ENCODE assay signal across 8 cellular contexts in the genomic region with DNA sequence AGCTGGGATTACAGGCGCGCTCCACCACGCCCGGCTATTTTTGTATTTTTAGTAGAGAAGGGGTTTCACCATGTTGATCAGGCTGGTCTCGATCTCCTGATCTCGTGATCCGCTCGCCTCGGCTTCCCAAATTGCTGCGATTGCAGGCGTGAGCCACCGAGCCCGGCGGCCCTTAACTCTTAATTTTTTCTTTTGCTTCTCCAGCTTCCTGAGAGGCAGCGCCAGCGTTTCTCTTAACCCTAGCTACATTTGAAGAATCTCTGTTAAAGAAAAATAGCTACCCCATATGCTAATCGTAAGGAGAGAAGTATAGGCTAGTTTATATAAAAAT. TPM values are rescaled to one million over a fixed set of nuclear protein-coding genes. Genes with fewer than 3 reads are reported as not detected.
DNase-seq lines count a peak whose midpoint lies in the region; TF ChIP-seq lines count a peak whose summit lies in the region.

No MANE protein-coding gene starts in this region.

- H3K4me1 ChIP-seq in iPS-20b (ENCODE audit: insufficient read depth, low read length) (no peaks in the 10 kb centered on the region), suprapubic skin (peaks cover 16% of the 10 kb centered on the region)

- H3K27ac Mint-ChIP-seq in activated CD4-positive, alpha-beta memory T cell treated with anti-CD3 and anti-CD28 coated beads for 36 hours = peak overlapping the region; percentile 28

- H3K4me3 ChIP-seq in iPS-20b (ENCODE audit: low read length) (peak overlapping the region; percentile 77), suprapubic skin (peak overlapping the region; percentile 72)

- H3K27me3 ChIP-seq in iPS-20b (ENCODE audit: insufficient read depth, low read length) = no peaks in the 10 kb centered on the region
- no peaks in the 10 kb centered on the region for H3K27me3 ChIP-seq in suprapubic skin

- H3K36me3 Mint-ChIP-seq in activated CD4-positive, alpha-beta memory T cell treated with anti-CD3 and anti-CD28 coated beads for 36 hours = no peaks in the 10 kb centered on the region

- no peak overlapping the region for H3K27ac ChIP-seq in iPS-20b (ENCODE audit: low read length)
- peak overlapping the region; percentile 83 for H3K27ac ChIP-seq in suprapubic skin

- no peak for TF ChIP-seq POLR2A in suprapubic skin (IDR thresholded peaks at IDR 0.05)

- POLR2A ChIA-PET in activated CD4-positive, alpha-beta memory T cell treated with anti-CD3 and anti-CD28 coated beads for 36 hours (lab: Charles Lee) = no interaction called here

- intact Hi-C loops in activated CD4-positive, alpha-beta memory T cell treated with anti-CD3 and anti-CD28 coated beads for 36 hours (cut with micrococcal nuclease) = loop anchor here (2.0 to 5.0 kb wide), 3 partner anchors 45 to 487 kb away; a partner anchor contains a TSS

- peak overlapping the region; percentile 71 for H3K9ac ChIP-seq in iPS-20b (ENCODE audit: low read depth, low read length)

- H3K36me3 ChIP-seq in iPS-20b (ENCODE audit: insufficient read depth, low read depth, low read length) = no peaks in the 10 kb centered on the region
- no peaks in the 10 kb centered on the region for H3K36me3 ChIP-seq in suprapubic skin

- in situ Hi-C loops in ACHN (cut with HindIII; ENCODE audit: low pct_ligation_motif_present, low pct_unique_long_range_greater_than_20kb, low sequenced_read_pairs) = no loop called here

- H3K9me3 Mint-ChIP-seq in activated CD4-positive, alpha-beta memory T cell treated with anti-CD3 and anti-CD28 coated beads for 36 hours = no peaks in the 10 kb centered on the region

- DNase-seq in NCI-H146 (lab: John Stamatoyannopoulos, UW) (peak; percentile 19), NCI-H146 treated with DMSO at 0.1 percent for 48 hours (lab: John Stamatoyannopoulos, UW; ENCODE audit: unreplicated experiment) (no peak), suprapubic skin (ENCODE audit: low spot score in 2 of 2) (no peak), ACHN (no peak), AG08395 (ENCODE audit: low spot score) (no peak), HuH-7.5 (ENCODE audit: low spot score) (no peak)
- DNase-seq in activated CD4-positive, alpha-beta memory T cell treated with anti-CD3 and anti-CD28 coated beads for 36 hours = no peak

- H3K27me3 Mint-ChIP-seq in activated CD4-positive, alpha-beta memory T cell treated with anti-CD3 and anti-CD28 coated beads for 36 hours = no peaks in the 10 kb centered on the region

- TF ChIP-seq CTCF in suprapubic skin (IDR thresholded peaks at IDR 0.05) = no peak

- peak overlapping the region; percentile 90 for H3K4me3 Mint-ChIP-seq in activated CD4-positive, alpha-beta memory T cell treated with anti-CD3 and anti-CD28 coated beads for 36 hours

- no peaks in the 10 kb centered on the region for H3K9me3 ChIP-seq in iPS-20b (ENCODE audit: insufficient read depth, low read depth, low read length)
- no peaks in the 10 kb centered on the region for H3K9me3 ChIP-seq in suprapubic skin

- CTCF ChIA-PET in activated CD4-positive, alpha-beta memory T cell treated with anti-CD3 and anti-CD28 coated beads for 36 hours (lab: Charles Lee) = interaction anchor here (0.7 kb wide), 1 partner anchor 54 kb away, joined by 3 read pairs; no protein-coding TSS in a partner anchor

- peaks cover 12% of the 10 kb centered on the region for H3K4me1 Mint-ChIP-seq in activated CD4-positive, alpha-beta memory T cell treated with anti-CD3 and anti-CD28 coated beads for 36 hours (ENCODE audit: low read depth)

- TF ChIP-seq EP300 in suprapubic skin (IDR thresholded peaks at IDR 0.05) = no peak

- WGBS in suprapubic skin = 63% methylated on average over 17 of the region's 17 CpGs

RNA-seq across cellular contexts. Expression of a gene that starts 0.5 kb away (rescaled TPM):
- 10 to 100 TPM; 11.6 to 13.5 TPM for total RNA-seq in activated CD4-positive, alpha-beta memory T cell treated with anti-CD3 and anti-CD28 coated beads for 36 hours
- total RNA-seq in suprapubic skin = 10 to 100 TPM; 18.0 to 51.0 (median 20.7) TPM
